In genomic region chr5:135038202-135038828, GRCh38 we compare ENCODE assay signal across 21 cellular contexts. TPM values are rescaled to one million over a fixed set of nuclear protein-coding genes. Genes with fewer than 3 reads are reported as not detected.
DNase-seq lines count a peak whose midpoint lies in the region; ATAC-seq, FAIRE-seq and TF ChIP-seq lines count a peak whose summit lies in the region.
"Had no signal": no experiment of that assay in that cellular context is flagged by ENCODE, and none has a peak within 500 bp of the region (broad histone marks: within the 10 kb centered on the region; RNA-seq: fewer than 3 reads in every experiment).

No MANE protein-coding gene starts in this region.

- H3K4me3 ChIP-seq in H7 (ENCODE audit: insufficient read depth, low read depth, low read length) (no peak overlapping the region), astrocyte (ENCODE audit: insufficient read depth, low read depth, low read length) (no peak overlapping the region), HAP-1 (no peak overlapping the region)

- no peaks in the 10 kb centered on the region for H3K79me2 ChIP-seq in astrocyte (ENCODE audit: insufficient read depth, low read length)

- H3K9me3 ChIP-seq in astrocyte (ENCODE audit: insufficient read depth, low read depth, low read length) (no peaks in the 10 kb centered on the region), HAP-1 (no peaks in the 10 kb centered on the region; the same call in 1 of the 2 replicates)
- H3K9me3 ChIP-seq: sigmoid colon had no signal

- peaks cover 6% of the 10 kb centered on the region for H3K36me3 Mint-ChIP-seq in astrocyte (ENCODE audit: low read depth, unreplicated experiment)
- no peaks in the 10 kb centered on the region for H3K36me3 Mint-ChIP-seq in memory B cell
- H3K36me3 Mint-ChIP-seq in stimulated activated effector memory CD8-positive, alpha-beta T cell treated with anti-CD3 and anti-CD28 coated beads, Interleukin-12 subunit alpha, Interleukin-12 subunit beta, amount 100 ng/mL, for 72 hours: no peaks in the 10 kb centered on the region
- H3K36me3 Mint-ChIP-seq in activated T-cell treated with anti-CD3 and anti-CD28 coated beads, Interleukin-2, amount 50 U/mL, for 24 hours (ENCODE audit: low read depth): no peaks in the 10 kb centered on the region
- no peaks in the 10 kb centered on the region for H3K36me3 Mint-ChIP-seq in HFFc6 (ENCODE audit: low read depth)

- H3K4me2 ChIP-seq in astrocyte (ENCODE audit: low read length): no peak overlapping the region

- H3K36me3 ChIP-seq in H7 (replicated peaks; ENCODE audit: control insufficient read depth, insufficient read depth, low read length): no peaks in the 10 kb centered on the region
- H3K36me3 ChIP-seq in astrocyte (ENCODE audit: insufficient read depth, low read length): no peaks in the 10 kb centered on the region
- no peaks in the 10 kb centered on the region for H3K36me3 ChIP-seq in HAP-1 (replicated peaks)
- H3K36me3 ChIP-seq: sigmoid colon had no signal

- H3K27ac Mint-ChIP-seq in astrocyte (ENCODE audit: unreplicated experiment) (peak overlapping the region; percentile 18), memory B cell (peak overlapping the region; percentile 17), HFFc6 (no peak overlapping the region)
- no peak overlapping the region for H3K27ac Mint-ChIP-seq in stimulated activated effector memory CD8-positive, alpha-beta T cell treated with anti-CD3 and anti-CD28 coated beads, Interleukin-12 subunit alpha, Interleukin-12 subunit beta, amount 100 ng/mL, for 72 hours
- H3K27ac Mint-ChIP-seq in activated T-cell treated with anti-CD3 and anti-CD28 coated beads, Interleukin-2, amount 50 U/mL, for 24 hours: no peak overlapping the region

- DNase-seq in H7 (peak; percentile 63), astrocyte (ENCODE audit: low read depth) (no peak), memory B cell (ENCODE audit: low spot score in 2 of 2) (no peak), HAP-1 (ENCODE audit: low spot score in 2 of 2) (no peak), HFFc6 (no peak), ACHN (no peak)
- no peak for DNase-seq in stimulated activated effector memory CD8-positive, alpha-beta T cell treated with anti-CD3 and anti-CD28 coated beads, Interleukin-12 subunit alpha, Interleukin-12 subunit beta, amount 100 ng/mL, for 72 hours (ENCODE audit: low spot score in 2 of 2)
- DNase-seq in activated T-cell treated with anti-CD3 and anti-CD28 coated beads, Interleukin-2, amount 50 U/mL, for 24 hours: no peak
- DNase-seq: activated CD4-positive, alpha-beta T cell treated with anti-CD3 and anti-CD28 coated beads for 1 hour; activated effector memory CD4-positive, alpha-beta T cell treated with Interleukin-2 at 50 U/mL for 16 hours; AML-193; foreskin keratinocyte; GDM1; midbrain; NCI-H1694; NCI-H82; PC-9; sigmoid colon; stimulated activated CD4-positive, alpha-beta T cell treated with anti-CD3 and anti-CD28 coated beads, Interleukin-1b, Interleukin-23, amount 100 ng/mL, for 48 hours had no signal

- no peak overlapping the region for H2AFZ ChIP-seq in astrocyte (ENCODE audit: low read depth, low read length)
- H2AFZ ChIP-seq: PC-9 had no signal

- H3K9ac ChIP-seq in astrocyte (ENCODE audit: low read length): no peak overlapping the region

- H4K20me1 ChIP-seq in astrocyte (ENCODE audit: insufficient read depth, low read length): peaks cover 22% of the 10 kb centered on the region

- H3K4me3 Mint-ChIP-seq in astrocyte (ENCODE audit: unreplicated experiment) (no peak overlapping the region), memory B cell (peak overlapping the region; percentile 17), HFFc6 (no peak overlapping the region)
- peak overlapping the region; percentile 16 for H3K4me3 Mint-ChIP-seq in stimulated activated effector memory CD8-positive, alpha-beta T cell treated with anti-CD3 and anti-CD28 coated beads, Interleukin-12 subunit alpha, Interleukin-12 subunit beta, amount 100 ng/mL, for 72 hours
- H3K4me3 Mint-ChIP-seq in activated T-cell treated with anti-CD3 and anti-CD28 coated beads, Interleukin-2, amount 50 U/mL, for 24 hours: no peak overlapping the region

- no peak for TF ChIP-seq CTCF in astrocyte (IDR thresholded peaks at IDR 0.05; ENCODE audit: insufficient read depth, low read depth, low read length)
- TF ChIP-seq CTCF in HFFc6 (IDR thresholded peaks at IDR 0.05): no peak

- no peak for ATAC-seq in memory B cell (ENCODE audit: low read depth)
- no peak for ATAC-seq in stimulated activated effector memory CD8-positive, alpha-beta T cell treated with anti-CD3 and anti-CD28 coated beads, Interleukin-12 subunit alpha, Interleukin-12 subunit beta, amount 100 ng/mL, for 72 hours

- no peak overlapping the region for H3K27ac ChIP-seq in astrocyte (ENCODE audit: low read depth, low read length)
- H3K27ac ChIP-seq: foreskin keratinocyte, PC-9, sigmoid colon had no signal

- H3K4me1 ChIP-seq in astrocyte (ENCODE audit: insufficient read depth, low read length) (peaks cover 4% of the 10 kb centered on the region), HAP-1 (peaks cover 7% of the 10 kb centered on the region)
- H3K4me1 ChIP-seq: foreskin keratinocyte had no signal

- H3K4me1 Mint-ChIP-seq in astrocyte (ENCODE audit: low read depth, unreplicated experiment) (no peaks in the 10 kb centered on the region), memory B cell (peaks cover 7% of the 10 kb centered on the region), HFFc6 (ENCODE audit: low read depth) (peaks cover 6% of the 10 kb centered on the region; the same call in 1 of the 2 replicates)
- peaks cover 19% of the 10 kb centered on the region for H3K4me1 Mint-ChIP-seq in stimulated activated effector memory CD8-positive, alpha-beta T cell treated with anti-CD3 and anti-CD28 coated beads, Interleukin-12 subunit alpha, Interleukin-12 subunit beta, amount 100 ng/mL, for 72 hours
- peaks cover 21% of the 10 kb centered on the region for H3K4me1 Mint-ChIP-seq in activated T-cell treated with anti-CD3 and anti-CD28 coated beads, Interleukin-2, amount 50 U/mL, for 24 hours (ENCODE audit: low read depth)

- H3K9me3 Mint-ChIP-seq in astrocyte (ENCODE audit: unreplicated experiment) (peaks cover 7% of the 10 kb centered on the region), memory B cell (no peaks in the 10 kb centered on the region), HFFc6 (no peaks in the 10 kb centered on the region)
- no peaks in the 10 kb centered on the region for H3K9me3 Mint-ChIP-seq in stimulated activated effector memory CD8-positive, alpha-beta T cell treated with anti-CD3 and anti-CD28 coated beads, Interleukin-12 subunit alpha, Interleukin-12 subunit beta, amount 100 ng/mL, for 72 hours
- H3K9me3 Mint-ChIP-seq in activated T-cell treated with anti-CD3 and anti-CD28 coated beads, Interleukin-2, amount 50 U/mL, for 24 hours: no peaks in the 10 kb centered on the region

- in situ Hi-C loops in HAP-1 (cut with MboI; ENCODE audit: low sequenced_read_pairs): loop anchor here (10.0 kb wide), 1 partner anchor 156 kb away; no protein-coding TSS in a partner anchor
- in situ Hi-C loops in ACHN (cut with HindIII; ENCODE audit: low pct_ligation_motif_present, low pct_unique_long_range_greater_than_20kb, low sequenced_read_pairs): no loop called here

- H3K27me3 ChIP-seq in H7 (ENCODE audit: control insufficient read depth, insufficient read depth, low read length) (peaks cover 97% of the 10 kb centered on the region), astrocyte (ENCODE audit: insufficient read depth, low read length) (peaks cover 89% of the 10 kb centered on the region), HAP-1 (ENCODE audit: low read depth) (peaks cover 17% of the 10 kb centered on the region)

- H3K27me3 Mint-ChIP-seq in astrocyte (ENCODE audit: low read depth, unreplicated experiment) (peaks cover 74% of the 10 kb centered on the region), memory B cell (peaks cover 39% of the 10 kb centered on the region), HFFc6 (ENCODE audit: insufficient read depth) (peaks cover 22% of the 10 kb centered on the region)
- H3K27me3 Mint-ChIP-seq in activated T-cell treated with anti-CD3 and anti-CD28 coated beads, Interleukin-2, amount 50 U/mL, for 24 hours: peaks cover 85% of the 10 kb centered on the region

- no peak for FAIRE-seq in astrocyte (lab: Jason Lieb, UNC)
- FAIRE-seq: GM12892 had no signal

RNA-seq across cellular contexts. Expression of gene PITX1, which starts 4.3 kb away (rescaled TPM):
- total RNA-seq in H7 (2014; rRNA removed; shearing (Covaris generic)): not detected in 2 replicates
- 0.52 TPM in 1 of 2 replicates, not detected in the other for total RNA-seq in astrocyte
- total RNA-seq in HFFc6 (2021; fragmentation: NEBNext Ultra II Directional; extraction: Animal tissue kit (Norgen Biotek cat#: 25700)): 10 to 100 TPM; 13.4 to 26.0 (median 14.8) TPM
- total RNA-seq: cerebellum had no signal

Comparison
In these comparisons a context has a peak if more than half of its experiments do, and no peak if none do; other contexts are left out.
1. H3K27ac Mint-ChIP-seq: peak in astrocyte (single experiment) and memory B cell (single experiment); none in stimulated activated effector memory CD8-positive, alpha-beta T cell treated with anti-CD3 and anti-CD28 coated beads, Interleukin-12 subunit alpha, Interleukin-12 subunit beta, amount 100 ng/mL, for 72 hours (single experiment), activated T-cell treated with anti-CD3 and anti-CD28 coated beads, Interleukin-2, amount 50 U/mL, for 24 hours (single experiment) and HFFc6 (single experiment).
2. H3K4me3 Mint-ChIP-seq: peak in memory B cell (single experiment) and stimulated activated effector memory CD8-positive, alpha-beta T cell treated with anti-CD3 and anti-CD28 coated beads, Interleukin-12 subunit alpha, Interleukin-12 subunit beta, amount 100 ng/mL, for 72 hours (single experiment); none in astrocyte (single experiment), activated T-cell treated with anti-CD3 and anti-CD28 coated beads, Interleukin-2, amount 50 U/mL, for 24 hours (single experiment) and HFFc6 (single experiment).